In the genomic region with DNA sequence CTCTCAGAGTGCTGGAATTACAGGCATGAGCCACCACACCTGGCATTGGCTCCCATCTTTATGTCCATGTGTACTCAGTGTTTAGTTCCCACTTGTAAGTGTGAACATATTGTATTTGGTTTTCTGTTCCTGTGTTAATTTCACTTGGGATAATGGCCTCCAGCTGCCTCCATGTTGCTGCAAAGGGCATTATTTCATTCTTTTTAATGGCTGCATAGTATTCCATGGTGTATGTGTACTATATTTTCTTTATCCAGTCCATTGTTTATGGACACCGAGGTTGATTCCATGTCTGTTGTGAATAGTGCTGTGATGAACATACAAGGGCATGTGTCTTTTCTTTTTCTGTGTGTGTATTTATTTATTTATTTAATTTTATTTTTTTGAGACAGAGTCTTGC, we compare ENCODE assay signal across 28 cellular contexts.
"Had no signal": no experiment of that assay in that cellular context is flagged by ENCODE, and none has a peak within 500 bp of the region (broad histone marks: within the 10 kb centered on the region; RNA-seq: fewer than 3 reads in every experiment).

No MANE protein-coding gene starts in this region.

- H3K4me3 Mint-ChIP-seq: stimulated activated memory B cell treated with anti-CD40 and anti-IgM and Interleukin-4, amounts not matched to agents 10 μg/mL and 1 μg/mL and 100 μg/mL, for 72 hours; stimulated activated naive B cell treated with anti-CD40 and anti-IgM and Interleukin-4, amounts not matched to agents 10 μg/mL and 1 μg/mL and 100 μg/mL, for 72 hours; stimulated activated naive CD8-positive, alpha-beta T cell treated with anti-CD3 and anti-CD28 coated beads, Interleukin-15, amount 100 ng/mL, for 72 hours; stimulated activated naive CD8-positive, alpha-beta T cell treated with anti-CD3 and anti-CD28 coated beads, Interleukin-15, Interleukin-2, amounts not matched to agents 100 ng/mL and 50 ng/mL, for 24 hours; type B pancreatic cell had no signal

- H3K4me1 ChIP-seq: transverse colon, uterus had no signal

- DNase-seq: stimulated activated CD4-positive, alpha-beta T cell treated with anti-CD3 and anti-CD28 coated beads, Interleukin-2, amount 100 ng/mL, for 48 hours; stimulated activated CD4-positive, alpha-beta T cell treated with anti-CD3 and anti-CD28 coated beads, Interleukin-4, amount 100 ng/mL, for 1 hour; stimulated activated CD4-positive, alpha-beta T cell treated with anti-CD3 and anti-CD28 coated beads, Interleukin-4, amount 100 ng/mL, for 24 hours; stimulated activated CD4-positive, alpha-beta T cell treated with anti-CD3 and anti-CD28 coated beads, Interleukin-4, amount 100 ng/mL, for 4 hours; stimulated activated CD8-positive, alpha-beta memory T cell treated with anti-CD3 and anti-CD28 coated beads, Interleukin-4, amount 100 ng/mL, for 48 hours; stimulated activated naive B cell treated with anti-CD40 and anti-IgM and Interleukin-4, amounts not matched to agents 10 μg/mL and 1 μg/mL and 100 μg/mL, for 72 hours; stimulated activated naive CD4-positive, alpha-beta T cell; stimulated activated naive CD4-positive, alpha-beta T cell treated with Interleukin-2 at 50 U/mL for 16 hours; stimulated activated naive CD8-positive, alpha-beta T cell treated with anti-CD3 and anti-CD28 coated beads, Interleukin-15, amount 100 ng/mL, for 72 hours; stimulated activated naive CD8-positive, alpha-beta T cell treated with anti-CD3 and anti-CD28 coated beads, Interleukin-15, Interleukin-2, amounts not matched to agents 100 U/mL and 50 U/mL, for 24 hours; stomach; substantia nigra; testis; thyroid gland; tibial artery; transverse colon; trophoblast cell; upper lobe of left lung; upper lobe of right lung; uterus had no signal

- H3K36me3 ChIP-seq: stomach, suprapubic skin, thoracic aorta, thyroid gland, tibial artery, tibial nerve, transverse colon, upper lobe of left lung, upper lobe of right lung, uterus, vagina had no signal

- FAIRE-seq: urothelium cell line had no signal

- H3K9me3 Mint-ChIP-seq: stimulated activated memory B cell treated with anti-CD40 and anti-IgM and Interleukin-4, amounts not matched to agents 10 μg/mL and 1 μg/mL and 100 μg/mL, for 72 hours; stimulated activated naive CD8-positive, alpha-beta T cell treated with anti-CD3 and anti-CD28 coated beads, Interleukin-15, amount 100 ng/mL, for 72 hours; type B pancreatic cell had no signal

- H3K9me3 ChIP-seq: stomach, suprapubic skin, testis, thoracic aorta, thyroid gland, tibial artery, tibial nerve, transverse colon, upper lobe of left lung, upper lobe of right lung, uterus, vagina had no signal

- ATAC-seq: stimulated activated memory B cell treated with anti-CD40 and anti-IgM and Interleukin-4, amounts not matched to agents 10 μg/mL and 1 μg/mL and 100 μg/mL, for 72 hours; stimulated activated naive B cell treated with anti-CD40 and anti-IgM and Interleukin-4, amounts not matched to agents 10 μg/mL and 1 μg/mL and 100 μg/mL, for 72 hours; stimulated activated naive CD8-positive, alpha-beta T cell treated with anti-CD3 and anti-CD28 coated beads, Interleukin-15, amount 100 ng/mL, for 72 hours; stimulated activated naive CD8-positive, alpha-beta T cell treated with anti-CD3 and anti-CD28 coated beads, Interleukin-15, Interleukin-2, amounts not matched to agents 100 U/mL and 50 U/mL, for 24 hours; upper lobe of right lung had no signal

- H3K4me1 Mint-ChIP-seq: stimulated activated memory B cell treated with anti-CD40 and anti-IgM and Interleukin-4, amounts not matched to agents 10 μg/mL and 1 μg/mL and 100 μg/mL, for 72 hours; stimulated activated naive B cell treated with anti-CD40 and anti-IgM and Interleukin-4, amounts not matched to agents 10 μg/mL and 1 μg/mL and 100 μg/mL, for 72 hours; stimulated activated naive CD8-positive, alpha-beta T cell treated with anti-CD3 and anti-CD28 coated beads, Interleukin-15, amount 100 ng/mL, for 72 hours had no signal

- H3K27me3 ChIP-seq: stomach, suprapubic skin, testis, thyroid gland, tibial artery, tibial nerve, transverse colon, upper lobe of left lung, upper lobe of right lung, uterus, vagina had no signal

- H3K4me3 ChIP-seq: stomach, suprapubic skin, testis, thoracic aorta, thyroid gland, tibial artery, tibial nerve, transverse colon, upper lobe of left lung, upper lobe of right lung, uterus, vagina had no signal

- H3K27me3 Mint-ChIP-seq: type B pancreatic cell had no signal

- H3K27ac ChIP-seq: stomach, suprapubic skin, testis, thoracic aorta, thyroid gland, tibial artery, tibial nerve, transverse colon, upper lobe of left lung, upper lobe of right lung, uterus, vagina had no signal

- H3K27ac Mint-ChIP-seq: stimulated activated memory B cell treated with anti-CD40 and anti-IgM and Interleukin-4, amounts not matched to agents 10 μg/mL and 1 μg/mL and 100 μg/mL, for 72 hours; stimulated activated naive B cell treated with anti-CD40 and anti-IgM and Interleukin-4, amounts not matched to agents 10 μg/mL and 1 μg/mL and 100 μg/mL, for 72 hours; stimulated activated naive CD8-positive, alpha-beta T cell treated with anti-CD3 and anti-CD28 coated beads, Interleukin-15, amount 100 ng/mL, for 72 hours; stimulated activated naive CD8-positive, alpha-beta T cell treated with anti-CD3 and anti-CD28 coated beads, Interleukin-15, Interleukin-2, amounts not matched to agents 100 ng/mL and 50 ng/mL, for 24 hours; type B pancreatic cell had no signal

- H3K36me3 Mint-ChIP-seq: stimulated activated memory B cell treated with anti-CD40 and anti-IgM and Interleukin-4, amounts not matched to agents 10 μg/mL and 1 μg/mL and 100 μg/mL, for 72 hours; stimulated activated naive B cell treated with anti-CD40 and anti-IgM and Interleukin-4, amounts not matched to agents 10 μg/mL and 1 μg/mL and 100 μg/mL, for 72 hours; type B pancreatic cell had no signal
